ENCODE assay signal across 10 cellular contexts in the genomic region with DNA sequence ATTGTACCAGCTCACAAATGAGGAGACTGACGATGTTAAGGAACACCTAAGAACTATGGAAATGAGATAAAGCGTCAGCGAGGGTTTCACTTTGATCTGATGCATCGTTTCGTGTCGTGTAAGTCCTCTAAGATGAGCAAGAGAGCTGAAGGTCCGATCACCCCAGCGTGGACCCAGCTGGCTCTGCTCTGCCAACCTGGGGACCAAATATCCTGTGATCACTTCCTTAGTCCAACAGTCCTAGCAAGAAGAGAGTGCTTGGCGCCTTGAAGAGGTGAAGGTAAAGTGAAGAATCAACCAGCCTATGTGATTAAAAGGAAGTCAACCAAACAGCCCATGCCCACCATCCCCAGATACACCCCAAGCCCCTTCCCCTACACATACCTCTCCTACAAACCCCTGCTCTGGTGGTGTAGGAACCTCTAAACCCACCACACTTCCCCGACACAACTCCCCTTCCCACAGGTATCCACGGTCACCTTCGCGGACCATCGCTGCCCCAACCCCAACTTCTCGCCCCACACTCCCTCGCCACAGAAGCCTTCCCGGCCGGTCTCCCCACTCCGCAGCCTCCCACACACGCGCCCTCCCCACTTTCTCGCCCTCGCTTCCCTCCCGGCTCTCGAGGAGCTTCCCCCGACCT. TPM values are rescaled to one million over a fixed set of nuclear protein-coding genes. Genes with fewer than 3 reads are reported as not detected.
DNase-seq lines count a peak whose midpoint lies in the region; FAIRE-seq and TF ChIP-seq lines count a peak whose summit lies in the region.
"Had no signal": no experiment of that assay in that cellular context is flagged by ENCODE, and none has a peak within 500 bp of the region (broad histone marks: within the 10 kb centered on the region; RNA-seq: fewer than 3 reads in every experiment).

No MANE protein-coding gene starts in this region.

- peak overlapping the region; percentile 96 for H3K4me2 ChIP-seq in fibroblast of lung (ENCODE audit: extremely low read depth, insufficient read depth, low read length)

- H2AFZ ChIP-seq in fibroblast of lung (ENCODE audit: low read length), result no peak overlapping the region

- H3K36me3 ChIP-seq in fibroblast of lung (ENCODE audit: control insufficient read depth, insufficient read depth, low read length), result no peaks in the 10 kb centered on the region

- H3K4me3 ChIP-seq in fibroblast of lung (replicated peaks in 1 of 4; ENCODE audit: control extremely low read depth in 1 of 4, insufficient read depth in 1 of 4, low read depth in 3 of 4, low read length in 4 of 4), result peak overlapping the region; percentile 91 to 98 (median 96)

- no peaks in the 10 kb centered on the region for H4K20me1 ChIP-seq in fibroblast of lung (ENCODE audit: control insufficient read depth, extremely low read depth, insufficient read depth, low read length)

- peaks cover 2% of the 10 kb centered on the region for H3K4me1 ChIP-seq in fibroblast of lung (ENCODE audit: control insufficient read depth, extremely low read depth, insufficient read depth, low read length)

- peak overlapping the region; percentile 99 for H3K9ac ChIP-seq in fibroblast of lung (ENCODE audit: insufficient read depth, low read length)

- peak overlapping the region; percentile 81 for H3K4me3 Mint-ChIP-seq in osteocyte (ENCODE audit: unreplicated experiment)

- no peaks in the 10 kb centered on the region for H3K9me3 ChIP-seq in fibroblast of lung (ENCODE audit: control insufficient read depth, insufficient read depth, low read depth, low read length)

- in situ Hi-C loops in KBM-7 (cut with MboI; ENCODE audit: low pct_unique_long_range_greater_than_20kb, low sequenced_read_pairs), result no loop called here

- H3K9me3 Mint-ChIP-seq in osteocyte (ENCODE audit: unreplicated experiment), result peaks cover 4% of the 10 kb centered on the region

- no peaks in the 10 kb centered on the region for H3K27me3 ChIP-seq in fibroblast of lung (ENCODE audit: control insufficient read depth, insufficient read depth, low read length)

- peak overlapping the region; percentile 100 for H3K27ac Mint-ChIP-seq in osteocyte (ENCODE audit: unreplicated experiment)

- FAIRE-seq in D721Med (lab: Jason Lieb, UNC), result no peak
- FAIRE-seq: G401.6, islet of Langerhans had no signal

- DNase-seq in NCI-H748 (lab: John Stamatoyannopoulos, UW; ENCODE audit: unreplicated experiment) (peak; percentile 17), NCI-H748 treated with DMSO at 0.1 percent for 48 hours (lab: John Stamatoyannopoulos, UW) (no peak), KBM-7 (peak; percentile 41), fibroblast of lung (ENCODE audit: low read depth in 2 of 2) (peak; percentile 19 to 22), osteocyte (ENCODE audit: extremely low spot score, unreplicated experiment) (peak; percentile 54), D721Med (ENCODE audit: insufficient read length, low spot score) (no peak), occipital lobe (lab: John Stamatoyannopoulos, UW) (no peak)
- DNase-seq in activated CD8-positive, alpha-beta memory T cell treated with anti-CD3 and anti-CD28 coated beads for 48 hours (ENCODE audit: low read depth in 2 of 3, low spot score in 2 of 3), result peak in 2 of 3 experiments; percentile 9 to 19

- H3K4me1 Mint-ChIP-seq in osteocyte (ENCODE audit: unreplicated experiment), result peaks cover 28% of the 10 kb centered on the region

- H3K27ac ChIP-seq in fibroblast of lung (ENCODE audit: insufficient read depth, low read length), result peak overlapping the region; percentile 100

- peaks cover 2% of the 10 kb centered on the region for H3K27me3 Mint-ChIP-seq in osteocyte (ENCODE audit: unreplicated experiment)

- no peak for TF ChIP-seq CTCF in fibroblast of lung (conservative IDR thresholded peaks at IDR 0.05 in 1 of 2, IDR thresholded peaks at IDR 0.05 in 1 of 2; ENCODE audit: low read depth in 1 of 2, low read length in 2 of 2)
- TF ChIP-seq CTCF in osteocyte (IDR thresholded peaks at IDR 0.05), result no peak
- TF ChIP-seq CTCF in D721Med (IDR thresholded peaks at IDR 0.05; ENCODE audit: insufficient read depth, missing control alignments), result no peak

- no peaks in the 10 kb centered on the region for H3K36me3 Mint-ChIP-seq in osteocyte (ENCODE audit: unreplicated experiment)

- peaks cover 53% of the 10 kb centered on the region for H3K79me2 ChIP-seq in fibroblast of lung (ENCODE audit: control insufficient read depth, insufficient read depth, low read length)

RNA-seq across cellular contexts. Expression of a gene that starts 0.7 kb away (rescaled TPM):
- 16.4 and 22.6 TPM in 2 replicates for total RNA-seq in fibroblast of lung
- polyA plus RNA-seq in fibroblast of lung, result 17.0 and 20.8 TPM in 2 replicates
- 17.3 and 19.5 TPM in 2 replicates for polyA plus RNA-seq in fibroblast of lung (2012)
- polyA minus RNA-seq in fibroblast of lung (ENCODE audit: low replicate concordance), result 1.3 and 3.0 TPM in 2 replicates
- total RNA-seq in osteocyte, result 19.4 and 20.5 TPM in 2 replicates
- 21.4 TPM for total RNA-seq in occipital lobe

RNA-seq across cellular contexts. Expression of a gene that starts 26.9 kb away (rescaled TPM):
- total RNA-seq in fibroblast of lung (20.0 and 23.1 TPM in 2 replicates), osteocyte (18.9 and 24.3 TPM in 2 replicates), occipital lobe (65.4 TPM)
- 20.5 and 27.4 TPM in 2 replicates for polyA plus RNA-seq in fibroblast of lung
- polyA plus RNA-seq in fibroblast of lung (2012), result 5.4 and 7.8 TPM in 2 replicates
- 10.9 and 66.8 TPM in 2 replicates for polyA minus RNA-seq in fibroblast of lung (ENCODE audit: low replicate concordance)

Comparison
In these comparisons a context has a peak if more than half of its experiments do, and no peak if none do; other contexts are left out.
1. DNase-seq: peak in NCI-H748 (single experiment), KBM-7 (single experiment), activated CD8-positive, alpha-beta memory T cell treated with anti-CD3 and anti-CD28 coated beads for 48 hours (2 of 3), fibroblast of lung (2 of 2) and osteocyte (single experiment); none in NCI-H748 treated with DMSO at 0.1 percent for 48 hours (single experiment), D721Med (single experiment) and occipital lobe (single experiment).